1 cellular context compared by ENCODE assay signal in the genomic region with DNA sequence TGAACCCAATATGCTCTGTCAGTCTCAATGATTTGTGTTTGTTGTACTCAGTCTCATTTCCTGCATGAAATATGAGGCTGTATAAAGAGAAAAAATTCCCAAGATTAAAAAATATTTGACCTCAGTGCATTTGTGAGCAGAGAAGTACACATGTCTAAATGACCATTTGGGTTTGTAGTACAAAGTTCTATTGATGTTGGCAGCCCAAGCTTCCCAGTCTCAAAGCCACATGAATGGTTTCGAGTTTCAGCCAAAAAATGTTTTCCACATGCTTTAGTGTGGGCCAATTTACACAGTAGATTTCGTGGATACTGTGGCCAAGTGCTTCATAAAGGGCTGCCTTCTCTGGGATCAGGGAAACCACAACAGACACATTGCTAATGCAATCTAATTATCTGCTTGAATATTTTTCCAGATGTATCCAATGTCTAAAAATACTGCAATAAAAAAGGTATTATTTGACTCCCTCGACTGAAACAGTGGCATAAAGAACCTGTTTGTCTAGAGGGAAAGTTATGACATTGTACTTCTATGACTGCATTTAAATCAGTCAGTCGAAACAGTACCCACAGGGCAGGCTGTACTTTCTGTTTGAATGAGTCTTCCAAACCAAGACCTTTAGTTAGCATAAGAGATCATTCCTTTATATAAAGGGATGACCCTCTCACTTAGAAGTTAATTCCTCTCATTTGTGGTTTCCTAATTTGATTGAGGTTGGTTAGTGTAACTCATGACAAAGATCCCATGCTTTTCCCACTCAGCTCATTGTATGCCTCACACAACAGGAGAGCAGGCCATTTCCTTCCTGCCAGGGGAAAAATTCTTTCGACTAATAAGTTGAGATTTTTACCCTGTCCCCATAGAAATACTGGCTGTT.
TF ChIP-seq lines count a peak whose summit lies in the region.

No MANE protein-coding gene starts in this region.

TF ChIP-seq in H1, 55 proteins besides CTCF, POLR2A, EP300 and RAD21:
- TF ChIP-seq RXRA (IDR thresholded peaks at IDR 0.05; ENCODE audit: insufficient read depth, low read depth, low read length) (no peak), CREB1 (IDR thresholded peaks at IDR 0.05) (no peak), RFX5 (IDR thresholded peaks at IDR 0.05; ENCODE audit: borderline replicate concordance, low read depth, low read length) (no peak), TCF12 (IDR thresholded peaks at IDR 0.05; ENCODE audit: low read depth, low read length) (no peak), POU5F1 (IDR thresholded peaks at IDR 0.05; ENCODE audit: low read depth, low read length) (no peak), TBP (IDR thresholded peaks at IDR 0.05; ENCODE audit: low read depth, low read length) (no peak), SP1 (IDR thresholded peaks at IDR 0.05; ENCODE audit: low read depth, low read length) (no peak), CHD1 (IDR thresholded peaks at IDR 0.05; ENCODE audit: low read depth, low read length) (no peak), JUN (IDR thresholded peaks at IDR 0.05; ENCODE audit: low read depth, low read length) (no peak), CTBP2 (IDR thresholded peaks at IDR 0.05; ENCODE audit: borderline replicate concordance, insufficient read depth, insufficient read length, low read length) (no peak), FOSL1 (IDR thresholded peaks at IDR 0.05; ENCODE audit: insufficient read depth, low read depth, low read length) (no peak)
